5 cellular contexts compared by ENCODE assay signal in genomic region chr17:49085046-49085445, GRCh38. TPM values are rescaled to one million over a fixed set of nuclear protein-coding genes. Genes with fewer than 3 reads are reported as not detected.
"Had no signal": no experiment of that assay in that cellular context is flagged by ENCODE, and none has a peak within 500 bp of the region (broad histone marks: within the 10 kb centered on the region; RNA-seq: fewer than 3 reads in every experiment).

No MANE protein-coding gene starts in this region.

RNA-seq across cellular contexts. Expression of gene B4GALNT2, which starts 47.5 kb away (rescaled TPM):
- total RNA-seq: GM23248, H4, HepG2, HFFc6, HT1080 had no signal
